Comparison of ENCODE assay signal across 17 cellular contexts in the genomic region with DNA sequence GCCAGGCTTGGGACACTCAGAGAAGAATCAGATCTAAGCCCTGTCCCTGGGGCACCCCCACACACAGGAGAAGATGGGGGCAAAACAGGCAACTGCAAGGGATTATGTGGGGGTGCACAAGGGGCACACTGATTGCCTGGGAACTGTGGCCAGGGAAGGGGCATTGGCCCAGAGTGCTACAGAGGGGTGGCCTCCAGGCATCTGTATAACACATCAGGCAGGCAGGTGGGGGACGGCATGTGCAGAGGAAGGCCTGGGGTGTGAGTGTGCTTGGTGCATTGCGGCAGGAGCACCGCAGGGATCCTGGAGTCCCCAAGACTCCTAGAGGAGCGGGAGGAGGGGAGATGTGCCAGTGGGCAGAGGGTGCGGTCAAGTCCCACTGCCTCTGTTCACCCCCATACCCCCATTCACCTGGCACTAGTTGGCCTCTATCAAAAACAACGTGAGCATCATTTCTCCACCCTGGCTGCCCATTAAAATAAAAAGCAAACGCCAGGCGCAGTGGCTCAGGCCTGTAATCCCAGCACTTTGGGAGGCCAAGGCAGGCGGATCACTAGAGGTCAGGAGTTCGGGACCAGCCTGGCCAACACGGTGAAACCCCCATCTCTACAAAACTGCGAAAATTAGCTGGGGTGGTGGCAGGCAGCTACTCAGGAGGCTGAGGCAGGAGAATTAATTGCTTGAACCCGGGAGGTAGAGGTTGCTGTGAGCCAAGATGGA. TPM values are rescaled to one million over a fixed set of nuclear protein-coding genes. Genes with fewer than 3 reads are reported as not detected.
DNase-seq lines count a peak whose midpoint lies in the region; TF ChIP-seq lines count a peak whose summit lies in the region.
"Had no signal": no experiment of that assay in that cellular context is flagged by ENCODE, and none has a peak within 500 bp of the region (broad histone marks: within the 10 kb centered on the region; RNA-seq: fewer than 3 reads in every experiment).

No MANE protein-coding gene starts in this region.

- POLR2A ChIA-PET in activated CD4-positive, alpha-beta memory T cell treated with anti-CD3 and anti-CD28 coated beads, Interleukin-2, amount 10 ng/mL, durations not matched to agents 7 days and 5 days (lab: Charles Lee): no interaction called here

- H3K27me3 Mint-ChIP-seq in activated naive CD8-positive, alpha-beta T cell: no peaks in the 10 kb centered on the region
- H3K27me3 Mint-ChIP-seq in activated naive CD8-positive, alpha-beta T cell treated with anti-CD3 and anti-CD28 coated beads for 36 hours: peaks cover 9% of the 10 kb centered on the region
- no peaks in the 10 kb centered on the region for H3K27me3 Mint-ChIP-seq in neural crest cell (ENCODE audit: low read depth)
- no peaks in the 10 kb centered on the region for H3K27me3 Mint-ChIP-seq in activated CD4-positive, alpha-beta memory T cell treated with anti-CD3 and anti-CD28 coated beads, Interleukin-2, amount 10 ng/mL, durations not matched to agents 7 days and 5 days
- H3K27me3 Mint-ChIP-seq in endothelial cell (ENCODE audit: unreplicated experiment): peaks cover 2% of the 10 kb centered on the region

- no peaks in the 10 kb centered on the region for H3K36me3 Mint-ChIP-seq in activated naive CD8-positive, alpha-beta T cell
- H3K36me3 Mint-ChIP-seq in activated naive CD8-positive, alpha-beta T cell treated with anti-CD3 and anti-CD28 coated beads for 36 hours: no peaks in the 10 kb centered on the region
- H3K36me3 Mint-ChIP-seq in neural crest cell (ENCODE audit: low read depth): no peaks in the 10 kb centered on the region
- no peaks in the 10 kb centered on the region for H3K36me3 Mint-ChIP-seq in activated CD4-positive, alpha-beta memory T cell treated with anti-CD3 and anti-CD28 coated beads, Interleukin-2, amount 10 ng/mL, durations not matched to agents 7 days and 5 days (ENCODE audit: low read depth)
- no peaks in the 10 kb centered on the region for H3K36me3 Mint-ChIP-seq in endothelial cell (ENCODE audit: low read depth, unreplicated experiment)

- CTCF ChIA-PET in activated CD4-positive, alpha-beta memory T cell treated with anti-CD3 and anti-CD28 coated beads, Interleukin-2, amount 10 ng/mL, durations not matched to agents 7 days and 5 days (lab: Charles Lee): no interaction called here

- no peak overlapping the region for H3K27ac ChIP-seq in coronary artery

- H3K4me3 ChIP-seq in coronary artery: no peak overlapping the region

- DNase-seq in activated naive CD8-positive, alpha-beta T cell treated with anti-CD3 and anti-CD28 coated beads for 36 hours: no peak
- DNase-seq in coronary artery (ENCODE audit: low spot score): peak; percentile 64
- no peak for DNase-seq in neural crest cell (ENCODE audit: low read depth, low spot score)
- DNase-seq in stimulated activated CD4-positive, alpha-beta T cell treated with anti-CD3 and anti-CD28 coated beads, Interleukin-2, amount 100 ng/mL, for 48 hours: no peak
- DNase-seq in activated CD4-positive, alpha-beta memory T cell treated with anti-CD3 and anti-CD28 coated beads, Interleukin-2, amount 10 ng/mL, durations not matched to agents 7 days and 5 days: no peak
- DNase-seq in endothelial cell (ENCODE audit: low spot score): no peak
- DNase-seq: C1 segment of cervical spinal cord, GF-D8, MV-4-11, NCI-H1417 treated with DMSO at 0.1 percent for 48 hours, NCI-H1930, NCI-H2171 treated with DMSO at 0.1 percent for 48 hours, NCI-H446 treated with DMSO at 0.1 percent for 48 hours, NCI-H748 treated with DMSO at 0.1 percent for 48 hours, RPMI8226 had no signal

- H3K9me3 Mint-ChIP-seq in activated naive CD8-positive, alpha-beta T cell (ENCODE audit: low read depth): no peaks in the 10 kb centered on the region
- peaks cover 2% of the 10 kb centered on the region for H3K9me3 Mint-ChIP-seq in activated naive CD8-positive, alpha-beta T cell treated with anti-CD3 and anti-CD28 coated beads for 36 hours
- H3K9me3 Mint-ChIP-seq in neural crest cell (no peaks in the 10 kb centered on the region), endothelial cell (ENCODE audit: unreplicated experiment) (peaks cover 6% of the 10 kb centered on the region)
- no peaks in the 10 kb centered on the region for H3K9me3 Mint-ChIP-seq in activated CD4-positive, alpha-beta memory T cell treated with anti-CD3 and anti-CD28 coated beads, Interleukin-2, amount 10 ng/mL, durations not matched to agents 7 days and 5 days

- H3K27ac Mint-ChIP-seq in activated naive CD8-positive, alpha-beta T cell: no peak overlapping the region
- no peak overlapping the region for H3K27ac Mint-ChIP-seq in activated naive CD8-positive, alpha-beta T cell treated with anti-CD3 and anti-CD28 coated beads for 36 hours
- H3K27ac Mint-ChIP-seq in neural crest cell (ENCODE audit: unreplicated experiment) (no peak overlapping the region), endothelial cell (ENCODE audit: unreplicated experiment) (no peak overlapping the region)
- H3K27ac Mint-ChIP-seq in activated CD4-positive, alpha-beta memory T cell treated with anti-CD3 and anti-CD28 coated beads, Interleukin-2, amount 10 ng/mL, durations not matched to agents 7 days and 5 days: no peak overlapping the region

- peak overlapping the region; percentile 52 for H3K4me3 Mint-ChIP-seq in activated naive CD8-positive, alpha-beta T cell
- H3K4me3 Mint-ChIP-seq in activated naive CD8-positive, alpha-beta T cell treated with anti-CD3 and anti-CD28 coated beads for 36 hours: no peak overlapping the region
- H3K4me3 Mint-ChIP-seq in neural crest cell (peak overlapping the region; percentile 34), endothelial cell (ENCODE audit: unreplicated experiment) (no peak overlapping the region)
- H3K4me3 Mint-ChIP-seq in activated CD4-positive, alpha-beta memory T cell treated with anti-CD3 and anti-CD28 coated beads, Interleukin-2, amount 10 ng/mL, durations not matched to agents 7 days and 5 days: no peak overlapping the region

- TF ChIP-seq CTCF in coronary artery (IDR thresholded peaks at IDR 0.05): no peak
- TF ChIP-seq CTCF in neural crest cell (conservative IDR thresholded peaks at IDR 0.05): no peak
- TF ChIP-seq CTCF in endothelial cell (IDR thresholded peaks at IDR 0.05; ENCODE audit: unreplicated experiment): no peak

- H3K4me1 Mint-ChIP-seq in activated naive CD8-positive, alpha-beta T cell (ENCODE audit: low read depth): peaks cover 2% of the 10 kb centered on the region
- H3K4me1 Mint-ChIP-seq in activated naive CD8-positive, alpha-beta T cell treated with anti-CD3 and anti-CD28 coated beads for 36 hours: peaks cover 3% of the 10 kb centered on the region
- H3K4me1 Mint-ChIP-seq in neural crest cell (peaks cover 6% of the 10 kb centered on the region), endothelial cell (ENCODE audit: unreplicated experiment) (no peaks in the 10 kb centered on the region)
- peaks cover 2% of the 10 kb centered on the region for H3K4me1 Mint-ChIP-seq in activated CD4-positive, alpha-beta memory T cell treated with anti-CD3 and anti-CD28 coated beads, Interleukin-2, amount 10 ng/mL, durations not matched to agents 7 days and 5 days

RNA-seq across cellular contexts. Expression of a gene that starts 41.5 kb away (rescaled TPM):
- total RNA-seq in activated naive CD8-positive, alpha-beta T cell treated with anti-CD3 and anti-CD28 coated beads for 36 hours: not detected
- total RNA-seq in neural crest cell: 1.2 and 1.4 TPM in 2 replicates
- total RNA-seq in activated CD4-positive, alpha-beta memory T cell treated with anti-CD3 and anti-CD28 coated beads, Interleukin-2, amount 10 ng/mL, durations not matched to agents 7 days and 5 days: not detected
- not detected for total RNA-seq in endothelial cell (ENCODE audit: unreplicated experiment)
- total RNA-seq: A673 had no signal

Comparison
In these comparisons a context has a peak if more than half of its experiments do, and no peak if none do; other contexts are left out.
1. H3K4me3 Mint-ChIP-seq: peak in activated naive CD8-positive, alpha-beta T cell (single experiment) and neural crest cell (single experiment); none in activated naive CD8-positive, alpha-beta T cell treated with anti-CD3 and anti-CD28 coated beads for 36 hours (single experiment), activated CD4-positive, alpha-beta memory T cell treated with anti-CD3 and anti-CD28 coated beads, Interleukin-2, amount 10 ng/mL, durations not matched to agents 7 days and 5 days (single experiment) and endothelial cell (single experiment).